ENCODE assay signal across 8 cellular contexts in the genomic region with DNA sequence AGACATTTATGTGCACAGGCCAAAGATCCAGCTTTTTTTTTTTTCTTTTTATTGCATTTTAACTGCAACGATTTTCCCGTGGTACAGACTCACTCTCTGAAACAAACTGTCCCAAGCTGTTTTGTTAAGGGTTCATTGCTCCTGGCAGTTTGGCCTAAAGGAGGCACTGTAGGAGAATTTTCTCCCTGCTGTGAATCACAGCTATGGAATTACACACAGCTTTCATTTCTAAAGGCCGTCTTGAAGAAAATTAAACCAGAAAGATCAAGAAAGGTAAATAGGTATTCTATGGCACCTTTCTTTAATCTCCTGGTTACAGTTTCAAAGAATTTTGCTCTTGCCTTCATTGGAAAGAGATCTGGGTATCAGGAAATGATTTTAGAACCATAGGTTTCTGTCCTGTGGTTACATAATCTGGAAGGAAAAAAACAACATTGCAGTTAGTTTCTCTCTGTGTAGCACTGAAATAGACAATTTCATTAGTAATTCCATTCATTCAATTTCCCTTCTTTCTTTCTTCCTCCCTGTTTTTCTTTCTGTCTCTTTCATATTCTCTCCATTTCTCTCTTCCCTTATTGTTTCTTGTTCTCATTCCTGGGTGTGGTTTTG. TPM values are rescaled to one million over a fixed set of nuclear protein-coding genes. Genes with fewer than 3 reads are reported as not detected.
DNase-seq lines count a peak whose midpoint lies in the region; TF ChIP-seq lines count a peak whose summit lies in the region.

No MANE protein-coding gene starts in this region.

- H3K9me3 Mint-ChIP-seq in activated naive CD4-positive, alpha-beta T cell treated with anti-CD3 and anti-CD28 coated beads, Interleukin-2, amount 10 ng/mL, durations not matched to agents 7 days and 5 days, result no peaks in the 10 kb centered on the region

- DNase-seq in D341Med (ENCODE audit: low spot score) (peak; percentile 56), LHCN-M2 (ENCODE audit: low read depth) (peak; percentile 78), T47D (ENCODE audit: low read depth in 1 of 2, low spot score in 1 of 2) (peak; percentile 40 to 59), islet precursor cell (peak; percentile 65), spleen (no peak)
- DNase-seq in activated CD4-positive, alpha-beta T cell treated with anti-CD3 and anti-CD28 coated beads, Interleukin-2, amount 50 U/mL, for 1 hour, result no peak
- no peak for DNase-seq in activated naive CD4-positive, alpha-beta T cell treated with anti-CD3 and anti-CD28 coated beads, Interleukin-2, amount 10 ng/mL, durations not matched to agents 7 days and 5 days
- no peak for DNase-seq in activated naive CD4-positive, alpha-beta T cell (lab: John Stamatoyannopoulos, UW)

- in situ Hi-C loops in T47D (cut with HindIII; ENCODE audit: low pct_unique_long_range_greater_than_20kb, low sequenced_read_pairs), result no loop called here

- H3K36me3 Mint-ChIP-seq in activated naive CD4-positive, alpha-beta T cell treated with anti-CD3 and anti-CD28 coated beads, Interleukin-2, amount 10 ng/mL, durations not matched to agents 7 days and 5 days, result no peaks in the 10 kb centered on the region

- no peaks in the 10 kb centered on the region for H3K27me3 ChIP-seq in spleen (replicated peaks in 1 of 7)

- 8 to 36% (median 23%) methylated on average over 3 of the region's 3 CpGs for WGBS in spleen, 5 donors

- peak overlapping the region in 5 of 8 donors; percentile 3 to 55 (median 15) for H3K4me3 ChIP-seq in spleen

- H3K27ac Mint-ChIP-seq in activated naive CD4-positive, alpha-beta T cell treated with anti-CD3 and anti-CD28 coated beads, Interleukin-2, amount 10 ng/mL, durations not matched to agents 7 days and 5 days, result no peak overlapping the region

- CTCF ChIA-PET in activated naive CD4-positive, alpha-beta T cell treated with anti-CD3 and anti-CD28 coated beads, Interleukin-2, amount 10 ng/mL, durations not matched to agents 7 days and 5 days (lab: Charles Lee), result interaction anchor here (1.3 to 1.6 kb wide), 2 partner anchors 17 to 145 kb away, joined by 3 to 5 read pairs; no protein-coding TSS in a partner anchor

- intact Hi-C loops in spleen (cut with DNase I; ENCODE audit: low total_unique reads), result loop anchor here (10.0 kb wide), 1 partner anchor 50 kb away; a partner anchor contains a TSS

- no peaks in the 10 kb centered on the region for H3K36me3 ChIP-seq in spleen

- H3K9me3 ChIP-seq in spleen, result no peaks in the 10 kb centered on the region

- peaks cover 0 to 28% (median 19%) of the 10 kb centered on the region in 6 donors for H3K4me1 ChIP-seq in spleen

- no peaks in the 10 kb centered on the region for H3K4me1 Mint-ChIP-seq in activated naive CD4-positive, alpha-beta T cell treated with anti-CD3 and anti-CD28 coated beads, Interleukin-2, amount 10 ng/mL, durations not matched to agents 7 days and 5 days

- no peaks in the 10 kb centered on the region for H3K27me3 Mint-ChIP-seq in activated naive CD4-positive, alpha-beta T cell treated with anti-CD3 and anti-CD28 coated beads, Interleukin-2, amount 10 ng/mL, durations not matched to agents 7 days and 5 days

- no peak overlapping the region for H3K4me3 Mint-ChIP-seq in activated naive CD4-positive, alpha-beta T cell treated with anti-CD3 and anti-CD28 coated beads, Interleukin-2, amount 10 ng/mL, durations not matched to agents 7 days and 5 days

- peak overlapping the region in 7 of 8 donors; percentile 24 to 77 (median 71) for H3K27ac ChIP-seq in spleen

- TF ChIP-seq POLR2A in spleen (IDR thresholded peaks at IDR 0.05), result no peak

- peak; percentile 16 to 77 (median 60) for TF ChIP-seq CTCF in spleen (IDR thresholded peaks at IDR 0.05 in 8 of 11, conservative IDR thresholded peaks at IDR 0.05 in 3 of 11)

RNA-seq across cellular contexts. Expression of a gene that starts 51.2 kb away (rescaled TPM):
- total RNA-seq in LHCN-M2 (2014; rRNA removed), result 0.45 and 0.46 TPM in 2 replicates
- polyA plus RNA-seq in LHCN-M2 (2012), result 0.09 TPM
- 1,000 to 10,000 TPM in 1 of 7 donors, 100 to 1,000 TPM in 4, 10 to 100 TPM in 2; 42.1 to 1,055 (median 252) TPM for total RNA-seq in spleen
- 10 to 100 TPM; 21.1 to 48.9 (median 23.8) TPM for polyA plus RNA-seq in spleen

RNA-seq across cellular contexts. Expression of a gene that starts 59.4 kb away (rescaled TPM):
- total RNA-seq in LHCN-M2 (2014; rRNA removed), result under 0.01 and 0.06 TPM in 2 replicates
- not detected for polyA plus RNA-seq in LHCN-M2 (2012)
- total RNA-seq in spleen, result not detected
- polyA plus RNA-seq in spleen, result under 1 TPM in 1 of 3 donors, not detected in 2; 0.03 TPM

Comparison
In these comparisons a context has a peak if more than half of its experiments do, and no peak if none do; other contexts are left out.
1. DNase-seq: peak in D341Med (single experiment), LHCN-M2 (single experiment), T47D (2 of 2) and islet precursor cell (single experiment); none in spleen (single experiment), activated CD4-positive, alpha-beta T cell treated with anti-CD3 and anti-CD28 coated beads, Interleukin-2, amount 50 U/mL, for 1 hour (single experiment), activated naive CD4-positive, alpha-beta T cell treated with anti-CD3 and anti-CD28 coated beads, Interleukin-2, amount 10 ng/mL, durations not matched to agents 7 days and 5 days (single experiment) and activated naive CD4-positive, alpha-beta T cell (0 of 4).
2. RNA of a gene that starts 51.2 kb away (total RNA-seq): 42.1 to 1,055 TPM in spleen; 0.45 to 0.46 TPM in LHCN-M2; every median in the first group is over 10 times any median in the second.